In genomic region chr12:124790650-124791400, GRCh38 we compare ENCODE assay signal across 15 cellular contexts.
"Had no signal": no experiment of that assay in that cellular context is flagged by ENCODE, and none has a peak within 500 bp of the region (broad histone marks: within the 10 kb centered on the region; RNA-seq: fewer than 3 reads in every experiment).

No MANE protein-coding gene starts in this region.

- DNase-seq: activated CD8-positive, alpha-beta memory T cell treated with anti-CD3 and anti-CD28 coated beads, Interleukin-2, amount 50 U/mL, for 48 hours; activated CD8-positive, alpha-beta T cell treated with anti-CD3 and anti-CD28 coated beads, Interleukin-2, amount 10 ng/mL, durations not matched to agents 7 days and 5 days; activated naive CD4-positive, alpha-beta T cell treated with Interleukin-2 at 50 U/mL for 16 hours; effector memory CD4-positive, alpha-beta T cell; gastrocnemius medialis; mesendoderm; ovary; retina; small intestine; T1000; tibial artery; uterus had no signal

- H3K36me3 ChIP-seq: gastrocnemius medialis, ovary, uterus had no signal

- H3K9me3 ChIP-seq: gastrocnemius medialis, ovary, tibial artery, uterus had no signal

- ATAC-seq: activated CD8-positive, alpha-beta T cell treated with anti-CD3 and anti-CD28 coated beads, Interleukin-2, amount 10 ng/mL, durations not matched to agents 7 days and 5 days had no signal

- H3K27me3 Mint-ChIP-seq: central memory CD8-positive, alpha-beta T cell had no signal

- H3K4me3 Mint-ChIP-seq: activated CD8-positive, alpha-beta T cell treated with anti-CD3 and anti-CD28 coated beads, Interleukin-2, amount 10 ng/mL, durations not matched to agents 7 days and 5 days; activated T-helper 1 cell treated with anti-CD3 and anti-CD28 coated beads, Interleukin-12 subunit alpha, Interleukin-12 subunit beta, Interleukin-2, Interleukin-4 antibody, amounts not matched to agents 30 ng/mL and 10 ng/mL and 1 ng/mL, durations not matched to agents 14 hours and 24 hours and 36 hours; central memory CD8-positive, alpha-beta T cell had no signal

- H3K4me1 ChIP-seq: uterus had no signal

- H3K4me1 Mint-ChIP-seq: central memory CD8-positive, alpha-beta T cell had no signal

- H3K4me3 ChIP-seq: gastrocnemius medialis, ovary, tibial artery, uterus had no signal

- H3K27ac ChIP-seq: gastrocnemius medialis, ovary, tibial artery, uterus had no signal

- H3K27ac Mint-ChIP-seq: activated CD8-positive, alpha-beta T cell treated with anti-CD3 and anti-CD28 coated beads, Interleukin-2, amount 10 ng/mL, durations not matched to agents 7 days and 5 days; activated T-helper 1 cell treated with anti-CD3 and anti-CD28 coated beads, Interleukin-12 subunit alpha, Interleukin-12 subunit beta, Interleukin-2, Interleukin-4 antibody, amounts not matched to agents 30 ng/mL and 10 ng/mL and 1 ng/mL, durations not matched to agents 14 hours and 24 hours and 36 hours had no signal

- H3K9me3 Mint-ChIP-seq: activated T-helper 1 cell treated with anti-CD3 and anti-CD28 coated beads, Interleukin-12 subunit alpha, Interleukin-12 subunit beta, Interleukin-2, Interleukin-4 antibody, amounts not matched to agents 30 ng/mL and 10 ng/mL and 1 ng/mL, durations not matched to agents 14 hours and 24 hours and 36 hours; central memory CD8-positive, alpha-beta T cell had no signal

- H3K27me3 ChIP-seq: gastrocnemius medialis, ovary, tibial artery, uterus had no signal

- FAIRE-seq: keratinocyte, small intestine had no signal
